ENCODE assay signal across 8 cellular contexts in the genomic region with DNA sequence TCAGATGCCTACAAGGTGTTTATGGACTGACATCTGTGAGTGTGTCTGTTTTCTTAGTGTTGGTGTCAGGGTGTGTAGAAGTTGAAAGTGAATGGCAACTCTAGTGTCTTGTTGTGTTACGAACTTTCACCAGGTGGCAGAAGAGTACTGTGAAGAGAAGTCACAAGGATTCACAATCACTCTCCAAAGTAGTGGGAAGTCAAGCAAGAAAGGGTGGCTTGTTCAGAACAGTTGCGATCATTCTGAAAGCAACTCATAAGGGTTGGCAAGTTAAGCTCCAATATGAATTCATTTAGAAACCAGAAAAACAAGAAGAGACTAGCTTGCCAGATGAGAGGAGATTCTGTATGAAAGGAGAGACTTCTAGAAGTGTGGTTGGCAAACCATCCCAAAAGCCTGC.
DNase-seq lines count a peak whose midpoint lies in the region; ATAC-seq and TF ChIP-seq lines count a peak whose summit lies in the region.

No MANE protein-coding gene starts in this region.

- in situ Hi-C loops in GM13977 (cut with MboI; ENCODE audit: low pct_unique_long_range_greater_than_20kb, low sequenced_read_pairs, unreplicated experiment), result loop anchor here (5.0 to 25.0 kb wide), 4 partner anchors 72 to 1067 kb away; partner anchors contain the start of genes CENPL, DARS2 and TNFSF4

- H3K27ac Mint-ChIP-seq in activated CD4-positive, alpha-beta memory T cell treated with anti-CD3 and anti-CD28 coated beads, Interleukin-2, amount 10 ng/mL, durations not matched to agents 7 days and 5 days, result no peak overlapping the region
- H3K27ac Mint-ChIP-seq in progenitor cell of endocrine pancreas, result no peak overlapping the region

- peak; percentile 68 for DNase-seq in GM13977 (ENCODE audit: low spot score)
- DNase-seq in NB4 (ENCODE audit: low read depth), result peak; percentile 80
- DNase-seq in activated CD4-positive, alpha-beta memory T cell treated with anti-CD3 and anti-CD28 coated beads, Interleukin-2, amount 10 ng/mL, durations not matched to agents 7 days and 5 days, result peak; percentile 34
- DNase-seq in foreskin keratinocyte, result peak; percentile 48 to 75
- DNase-seq in progenitor cell of endocrine pancreas (ENCODE audit: low spot score, unreplicated experiment), result no peak
- DNase-seq in NCI-H2029 treated with DMSO at 0.1 percent for 48 hours (lab: John Stamatoyannopoulos, UW), result no peak

- peaks cover 25% of the 10 kb centered on the region for H3K27me3 ChIP-seq in foreskin keratinocyte

- TF ChIP-seq CTCF in C4-2B (conservative IDR thresholded peaks at IDR 0.05) (peak; percentile 85), GM13977 (IDR thresholded peaks at IDR 0.05; ENCODE audit: extremely low read depth, insufficient read depth, missing control alignments) (peak; percentile 65), NB4 (IDR thresholded peaks at IDR 0.05; ENCODE audit: low read depth, low read length) (peak; percentile 42), foreskin keratinocyte (conservative IDR thresholded peaks at IDR 0.05) (peak; percentile 88), progenitor cell of endocrine pancreas (IDR thresholded peaks at IDR 0.05; ENCODE audit: unreplicated experiment) (peak; percentile 71)

- no peak overlapping the region for H3K4me3 Mint-ChIP-seq in activated CD4-positive, alpha-beta memory T cell treated with anti-CD3 and anti-CD28 coated beads, Interleukin-2, amount 10 ng/mL, durations not matched to agents 7 days and 5 days
- H3K4me3 Mint-ChIP-seq in progenitor cell of endocrine pancreas (ENCODE audit: low read depth), result no peak overlapping the region

- no peaks in the 10 kb centered on the region for H3K36me3 Mint-ChIP-seq in activated CD4-positive, alpha-beta memory T cell treated with anti-CD3 and anti-CD28 coated beads, Interleukin-2, amount 10 ng/mL, durations not matched to agents 7 days and 5 days (ENCODE audit: low read depth)
- no peaks in the 10 kb centered on the region for H3K36me3 Mint-ChIP-seq in progenitor cell of endocrine pancreas (ENCODE audit: insufficient read depth)

- peaks cover 12% of the 10 kb centered on the region for H3K4me1 ChIP-seq in foreskin keratinocyte

- POLR2A ChIA-PET in activated CD4-positive, alpha-beta memory T cell treated with anti-CD3 and anti-CD28 coated beads, Interleukin-2, amount 10 ng/mL, durations not matched to agents 7 days and 5 days (lab: Charles Lee), result interaction anchor here (1.2 kb wide), 1 partner anchor 294 kb away, joined by 4 read pairs; no protein-coding TSS in a partner anchor

- no peak for TF ChIP-seq POLR2A in NB4 (IDR thresholded peaks at IDR 0.05; ENCODE audit: extremely low read depth, insufficient read length)

- peaks cover 26% of the 10 kb centered on the region for H3K4me1 Mint-ChIP-seq in activated CD4-positive, alpha-beta memory T cell treated with anti-CD3 and anti-CD28 coated beads, Interleukin-2, amount 10 ng/mL, durations not matched to agents 7 days and 5 days
- no peaks in the 10 kb centered on the region for H3K4me1 Mint-ChIP-seq in progenitor cell of endocrine pancreas (ENCODE audit: low read depth)

- H3K9me3 Mint-ChIP-seq in activated CD4-positive, alpha-beta memory T cell treated with anti-CD3 and anti-CD28 coated beads, Interleukin-2, amount 10 ng/mL, durations not matched to agents 7 days and 5 days, result no peaks in the 10 kb centered on the region
- H3K9me3 Mint-ChIP-seq in progenitor cell of endocrine pancreas (ENCODE audit: low read depth), result no peaks in the 10 kb centered on the region

- ATAC-seq in HG02678 (IDR thresholded peaks at IDR 0.05; ENCODE audit: unreplicated experiment), result peak; percentile 65
- peak; percentile 41 for ATAC-seq in foreskin keratinocyte

- H3K27ac ChIP-seq in C4-2B, result no peak overlapping the region
- no peak overlapping the region for H3K27ac ChIP-seq in foreskin keratinocyte

- H3K4me3 ChIP-seq in NB4 (ENCODE audit: low read depth, low read length), result no peak overlapping the region

- peaks cover 64% of the 10 kb centered on the region for H3K27me3 Mint-ChIP-seq in activated CD4-positive, alpha-beta memory T cell treated with anti-CD3 and anti-CD28 coated beads, Interleukin-2, amount 10 ng/mL, durations not matched to agents 7 days and 5 days
- no peaks in the 10 kb centered on the region for H3K27me3 Mint-ChIP-seq in progenitor cell of endocrine pancreas

- CTCF ChIA-PET in activated CD4-positive, alpha-beta memory T cell treated with anti-CD3 and anti-CD28 coated beads, Interleukin-2, amount 10 ng/mL, durations not matched to agents 7 days and 5 days (lab: Charles Lee), result interaction anchor here (0.7 to 7.3 kb wide), 19 partner anchors 8 to 686 kb away, joined by 3 to 92 read pairs (median 3); no protein-coding TSS in a partner anchor

Comparison
In these comparisons a context has a peak if more than half of its experiments do, and no peak if none do; other contexts are left out.
1. DNase-seq: peak in GM13977 (single experiment), NB4 (single experiment), activated CD4-positive, alpha-beta memory T cell treated with anti-CD3 and anti-CD28 coated beads, Interleukin-2, amount 10 ng/mL, durations not matched to agents 7 days and 5 days (single experiment) and foreskin keratinocyte (2 of 2); none in progenitor cell of endocrine pancreas (single experiment) and NCI-H2029 treated with DMSO at 0.1 percent for 48 hours (single experiment).
2. Peak in every context shown above with its lines, with median percentiles within 50 percentile points of each other: CTCF ChIP-seq.